Comparison of ENCODE assay signal across 13 cellular contexts in genomic region chr4:6576512-6576911, GRCh38. TPM values are rescaled to one million over a fixed set of nuclear protein-coding genes. Genes with fewer than 3 reads are reported as not detected.
DNase-seq lines count a peak whose midpoint lies in the region; ATAC-seq and TF ChIP-seq lines count a peak whose summit lies in the region.
"Had no signal": no experiment of that assay in that cellular context is flagged by ENCODE, and none has a peak within 500 bp of the region (broad histone marks: within the 10 kb centered on the region; RNA-seq: fewer than 3 reads in every experiment).

No MANE protein-coding gene starts in this region.

- H3K9me3 ChIP-seq in T-helper 17 cell (ENCODE audit: control insufficient read depth, low read length, poor library complexity, severe bottlenecking) (no peaks in the 10 kb centered on the region), SK-N-SH (no peaks in the 10 kb centered on the region)
- H3K9me3 ChIP-seq: heart right ventricle, tibial nerve had no signal

- peaks cover 6% of the 10 kb centered on the region for H3K4me1 Mint-ChIP-seq in activated naive CD8-positive, alpha-beta T cell (ENCODE audit: low read depth)
- H3K4me1 Mint-ChIP-seq in activated naive CD8-positive, alpha-beta T cell treated with anti-CD3 and anti-CD28 coated beads for 36 hours, result peaks cover 2% of the 10 kb centered on the region
- peaks cover 16% of the 10 kb centered on the region for H3K4me1 Mint-ChIP-seq in T-helper 17 cell

- no peak for TF ChIP-seq CTCF in SK-N-SH (IDR thresholded peaks at IDR 0.05)

- no peak overlapping the region for H3K27ac ChIP-seq in SK-N-SH (ENCODE audit: low read depth in 2 of 2, low read length in 1 of 2)
- H3K27ac ChIP-seq: heart right ventricle had no signal

- no peak for TF ChIP-seq EP300 in SK-N-SH (IDR thresholded peaks at IDR 0.05; ENCODE audit: borderline replicate concordance in 1 of 2, low read depth in 1 of 2, low read length in 1 of 2)

- intact Hi-C loops in left colon (cut with DNase I, micrococcal nuclease), result no loop called here

- peaks cover 5% of the 10 kb centered on the region; the same call in 1 of the 2 replicates for H3K79me2 ChIP-seq in SK-N-SH (ENCODE audit: insufficient read depth)

- peaks cover 8 to 16% of the 10 kb centered on the region in 2 experiments for H3K36me3 ChIP-seq in SK-N-SH (replicated peaks in 1 of 2; ENCODE audit: control insufficient read depth in 1 of 2, insufficient read depth in 2 of 2, low read length in 1 of 2)

- no peaks in the 10 kb centered on the region for H3F3A ChIP-seq in SK-N-SH (replicated peaks; ENCODE audit: insufficient read depth)

- H3K9me2 ChIP-seq in SK-N-SH, result no peaks in the 10 kb centered on the region

- peak overlapping the region; percentile 81 for H3K4me3 Mint-ChIP-seq in activated naive CD8-positive, alpha-beta T cell
- no peak overlapping the region for H3K4me3 Mint-ChIP-seq in activated naive CD8-positive, alpha-beta T cell treated with anti-CD3 and anti-CD28 coated beads for 36 hours
- H3K4me3 Mint-ChIP-seq in T-helper 17 cell, result peak overlapping the region; percentile 92

- no peak overlapping the region for H3K4me3 ChIP-seq in SK-N-SH (ENCODE audit: low read depth in 2 of 2, low read length in 1 of 2)

- no peak for TF ChIP-seq RAD21 in SK-N-SH (IDR thresholded peaks at IDR 0.05; ENCODE audit: low read length)

- WGBS in SK-N-SH (ENCODE audit: low lambda C conversion rate), result 91% methylated on average over 5 of the region's 16 CpGs

- CTCF ChIA-PET in SK-N-SH (lab: Yijun Ruan, JAX), result interaction anchor here (5.1 kb wide), 1 partner anchor 28 kb away, joined by 45 read pairs; no protein-coding TSS in a partner anchor

- H4K20me1 ChIP-seq in SK-N-SH (ENCODE audit: insufficient read depth), result no peaks in the 10 kb centered on the region

- H3K4me2 ChIP-seq in SK-N-SH, result no peak overlapping the region; the same call in 1 of the 2 replicates

- no peaks in the 10 kb centered on the region; the same call in 1 of the 2 replicates for H3K27me3 ChIP-seq in SK-N-SH (ENCODE audit: insufficient read depth)
- H3K27me3 ChIP-seq: heart right ventricle, tibial nerve had no signal

- H3K27ac Mint-ChIP-seq in activated naive CD8-positive, alpha-beta T cell, result no peak overlapping the region
- no peak overlapping the region for H3K27ac Mint-ChIP-seq in activated naive CD8-positive, alpha-beta T cell treated with anti-CD3 and anti-CD28 coated beads for 36 hours
- H3K27ac Mint-ChIP-seq in T-helper 17 cell, result no peak overlapping the region

- no peaks in the 10 kb centered on the region for H3K9me3 Mint-ChIP-seq in activated naive CD8-positive, alpha-beta T cell (ENCODE audit: low read depth)
- H3K9me3 Mint-ChIP-seq in activated naive CD8-positive, alpha-beta T cell treated with anti-CD3 and anti-CD28 coated beads for 36 hours, result peaks cover 5% of the 10 kb centered on the region

- no peak for ATAC-seq in T-helper 17 cell
- no peak for ATAC-seq in left colon
- ATAC-seq in GM21723 (IDR thresholded peaks at IDR 0.05; ENCODE audit: unreplicated experiment), result no peak

- H3K36me3 Mint-ChIP-seq in activated naive CD8-positive, alpha-beta T cell, result peaks cover 9% of the 10 kb centered on the region
- peaks cover 25% of the 10 kb centered on the region for H3K36me3 Mint-ChIP-seq in activated naive CD8-positive, alpha-beta T cell treated with anti-CD3 and anti-CD28 coated beads for 36 hours
- peaks cover 16% of the 10 kb centered on the region for H3K36me3 Mint-ChIP-seq in T-helper 17 cell (ENCODE audit: low read depth)

- DNase-seq in activated naive CD8-positive, alpha-beta T cell treated with anti-CD3 and anti-CD28 coated beads for 36 hours, result no peak
- DNase-seq in T-helper 17 cell (no peak), left colon (peak; percentile 30 to 35), ureter (ENCODE audit: low spot score) (peak; percentile 59), SK-N-SH (no peak), GF-D8 (lab: John Stamatoyannopoulos, UW) (no peak)
- DNase-seq: activated CD4-positive, alpha-beta T cell treated with anti-CD3 and anti-CD28 coated beads for 1 hour; heart right ventricle; NCI-H2171 treated with DMSO at 0.1 percent for 48 hours; nucleus accumbens had no signal

- H2AFZ ChIP-seq in SK-N-SH (ENCODE audit: low read depth), result no peak overlapping the region

- no peak overlapping the region for H3K9ac ChIP-seq in SK-N-SH

- H3K27me3 Mint-ChIP-seq in activated naive CD8-positive, alpha-beta T cell, result no peaks in the 10 kb centered on the region
- H3K27me3 Mint-ChIP-seq in activated naive CD8-positive, alpha-beta T cell treated with anti-CD3 and anti-CD28 coated beads for 36 hours, result no peaks in the 10 kb centered on the region
- no peaks in the 10 kb centered on the region for H3K27me3 Mint-ChIP-seq in T-helper 17 cell

- H3K4me1 ChIP-seq in SK-N-SH (ENCODE audit: control insufficient read depth in 1 of 2, insufficient read depth in 2 of 2, low read depth in 1 of 2, low read length in 1 of 2), result peaks cover 3 to 15% of the 10 kb centered on the region in 2 experiments; a peak in 2 of 4 replicates

- POLR2A ChIA-PET in SK-N-SH (lab: Yijun Ruan, JAX), result interaction anchor here (0.7 kb wide), 1 partner anchor 441 kb away, joined by 5 read pairs; no protein-coding TSS in a partner anchor

TF ChIP-seq in SK-N-SH, 30 proteins besides CTCF, POLR2A, EP300 and RAD21:
- TF ChIP-seq TCF12 (IDR thresholded peaks at IDR 0.05) (no peak), TEAD4 (IDR thresholded peaks at IDR 0.05; ENCODE audit: borderline replicate concordance, insufficient read depth) (no peak), SMC3 (IDR thresholded peaks at IDR 0.05; ENCODE audit: low read depth, low read length) (no peak), REST (IDR thresholded peaks at IDR 0.05; ENCODE audit: low read depth, low read length) (no peak), YY1 (IDR thresholded peaks at IDR 0.05; ENCODE audit: low read depth) (no peak), NRF1 (IDR thresholded peaks at IDR 0.05; ENCODE audit: low read depth, low read length) (no peak), PBX3 (IDR thresholded peaks at IDR 0.05) (no peak)
TF ChIP-seq in SK-N-SH: peak in this region for 0.

RNA-seq across cellular contexts. Expression of gene MAN2B2, which starts 1.5 kb away (rescaled TPM):
- 10 to 100 TPM; 10.6 to 10.9 TPM for total RNA-seq in activated naive CD8-positive, alpha-beta T cell treated with anti-CD3 and anti-CD28 coated beads for 36 hours
- 10 to 100 TPM; 27.0 to 34.9 TPM for total RNA-seq in T-helper 17 cell
- total RNA-seq in left colon, result 10 to 100 TPM; 33.5 to 40.3 TPM
- 37.3 TPM for total RNA-seq in ureter
- polyA plus RNA-seq in SK-N-SH (2012; rRNA removed), result 18.5 and 24.9 TPM in 2 replicates
- polyA plus RNA-seq in SK-N-SH (2012; cell fraction: cytosol; rRNA removed), result 12.5 and 18.6 TPM in 2 replicates
- 30.0 and 30.3 TPM in 2 replicates for polyA plus RNA-seq in SK-N-SH (2012; cell fraction: nucleus; rRNA removed)

Comparison
In these comparisons a context has a peak if more than half of its experiments do, and no peak if none do; other contexts are left out.
1. DNase-seq: peak in left colon (2 of 2) and ureter (single experiment); none in activated naive CD8-positive, alpha-beta T cell treated with anti-CD3 and anti-CD28 coated beads for 36 hours (single experiment), T-helper 17 cell (0 of 3), SK-N-SH (single experiment) and GF-D8 (single experiment).